ENCODE assay signal across 8 cellular contexts in genomic region chr20:34069341-34070078, GRCh38. TPM values are rescaled to one million over a fixed set of nuclear protein-coding genes. Genes with fewer than 3 reads are reported as not detected.
DNase-seq lines count a peak whose midpoint lies in the region; ATAC-seq, FAIRE-seq and TF ChIP-seq lines count a peak whose summit lies in the region.

No MANE protein-coding gene starts in this region.

- ATAC-seq in activated T-helper 17 cell treated with anti-CD3 and anti-CD28 coated beads, Interleukin-2, amount 50 U/mL, for 72 hours (replicated peaks): peak; percentile 91

- H3K9me3 ChIP-seq in Karpas-422 (ENCODE audit: low read length) (no peaks in the 10 kb centered on the region), neutrophil (no peaks in the 10 kb centered on the region)

- H3K27ac ChIP-seq in Karpas-422 (ENCODE audit: low read length) (no peak overlapping the region), neutrophil (peak overlapping the region; percentile 50)

- H3K79me2 ChIP-seq in Karpas-422 (ENCODE audit: low read length): peaks cover 70% of the 10 kb centered on the region

- H4K20me1 ChIP-seq in Karpas-422 (ENCODE audit: insufficient read depth, low read depth, low read length): peaks cover 17% of the 10 kb centered on the region; the same call in 1 of the 2 replicates

- H3K4me1 Mint-ChIP-seq in activated T-helper 17 cell treated with anti-CD3 and anti-CD28 coated beads, Interleukin-2, amount 50 U/mL, for 72 hours: peaks cover 12% of the 10 kb centered on the region
- H3K4me1 Mint-ChIP-seq in type B pancreatic cell (ENCODE audit: unreplicated experiment): peaks cover 42% of the 10 kb centered on the region

- H3K27me3 Mint-ChIP-seq in activated T-helper 17 cell treated with anti-CD3 and anti-CD28 coated beads, Interleukin-2, amount 50 U/mL, for 72 hours: no peaks in the 10 kb centered on the region
- no peaks in the 10 kb centered on the region for H3K27me3 Mint-ChIP-seq in type B pancreatic cell

- H3K4me3 ChIP-seq in AG09309 (ENCODE audit: control insufficient read depth, low read depth, low read length) (no peak overlapping the region), Karpas-422 (ENCODE audit: low read length) (no peak overlapping the region), neutrophil (ENCODE audit: low read depth in 1 of 2, low read length in 1 of 2) (no peak overlapping the region)

- no peak overlapping the region for H2AFZ ChIP-seq in Karpas-422 (ENCODE audit: low read length)

- no peaks in the 10 kb centered on the region for H3K9me2 ChIP-seq in Karpas-422 (replicated peaks; ENCODE audit: insufficient read depth, low read length)

- no peaks in the 10 kb centered on the region for H3K36me3 ChIP-seq in Karpas-422 (ENCODE audit: insufficient read depth, low read length)
- peaks cover 56% of the 10 kb centered on the region for H3K36me3 ChIP-seq in neutrophil

- peak; percentile 69 for FAIRE-seq in RCC 7860 (lab: Jason Lieb, UNC)

- H3K27me3 ChIP-seq in Karpas-422 (ENCODE audit: low read length): no peaks in the 10 kb centered on the region
- no peaks in the 10 kb centered on the region for H3K27me3 ChIP-seq in neutrophil

- H3K9ac ChIP-seq in Karpas-422 (ENCODE audit: low read length): no peak overlapping the region

- peaks cover 6% of the 10 kb centered on the region; the same call in 1 of the 2 replicates for H3K4me1 ChIP-seq in Karpas-422 (ENCODE audit: low read length)
- peaks cover 6 to 14% of the 10 kb centered on the region in 2 experiments for H3K4me1 ChIP-seq in neutrophil (ENCODE audit: control insufficient read depth in 1 of 2, insufficient read depth in 1 of 2, low read depth in 1 of 2, low read length in 1 of 2)

- H3K4me3 Mint-ChIP-seq in activated T-helper 17 cell treated with anti-CD3 and anti-CD28 coated beads, Interleukin-2, amount 50 U/mL, for 72 hours: no peak overlapping the region
- no peak overlapping the region for H3K4me3 Mint-ChIP-seq in type B pancreatic cell

- H3K4me2 ChIP-seq in Karpas-422 (ENCODE audit: low read depth, low read length, poor library complexity, severe bottlenecking): no peak overlapping the region

- H3K9me3 Mint-ChIP-seq in activated T-helper 17 cell treated with anti-CD3 and anti-CD28 coated beads, Interleukin-2, amount 50 U/mL, for 72 hours: no peaks in the 10 kb centered on the region
- H3K9me3 Mint-ChIP-seq in type B pancreatic cell: no peaks in the 10 kb centered on the region

- peak; percentile 83 for TF ChIP-seq CTCF in AG09309 (IDR thresholded peaks at IDR 0.05; ENCODE audit: control insufficient read depth, insufficient read depth, low read depth, low read length, missing control alignments)
- peak; percentile 63 for TF ChIP-seq CTCF in neutrophil (IDR thresholded peaks at IDR 0.05)
- peak; percentile 98 for TF ChIP-seq CTCF in type B pancreatic cell (conservative IDR thresholded peaks at IDR 0.05)

- peak; percentile 46 for DNase-seq in AG09309 (ENCODE audit: low read depth)
- peak; percentile 62 for DNase-seq in GM19240 (ENCODE audit: insufficient read length, low spot score)
- peak; percentile 83 for DNase-seq in Karpas-422
- peak; percentile 60 for DNase-seq in RCC 7860 (ENCODE audit: low spot score)
- DNase-seq in fibroblast of the conjunctiva (ENCODE audit: low read depth): peak; percentile 77
- peak; percentile 82 for DNase-seq in type B pancreatic cell (ENCODE audit: extremely low spot score, unreplicated experiment)

- H3K27ac Mint-ChIP-seq in activated T-helper 17 cell treated with anti-CD3 and anti-CD28 coated beads, Interleukin-2, amount 50 U/mL, for 72 hours: peak overlapping the region; percentile 68
- H3K27ac Mint-ChIP-seq in type B pancreatic cell: peak overlapping the region; percentile 83

- H3K36me3 Mint-ChIP-seq in activated T-helper 17 cell treated with anti-CD3 and anti-CD28 coated beads, Interleukin-2, amount 50 U/mL, for 72 hours (ENCODE audit: low read depth): peaks cover 38% of the 10 kb centered on the region
- H3K36me3 Mint-ChIP-seq in type B pancreatic cell: peaks cover 21% of the 10 kb centered on the region

RNA-seq across cellular contexts. Expression of gene EIF2S2, which starts 42.5 kb away (rescaled TPM):
- 63.9 and 83.5 TPM in 2 replicates for total RNA-seq in Karpas-422 (2014; rRNA removed; shearing (Covaris generic); ENCODE audit: low replicate concordance)
- 100 to 1,000 TPM in 1 of 2 donors, 10 to 100 TPM in 1; 64.0 to 107 TPM for total RNA-seq in activated T-helper 17 cell treated with anti-CD3 and anti-CD28 coated beads, Interleukin-2, amount 50 U/mL, for 72 hours
- 87.1 and 87.8 TPM in 2 replicates for total RNA-seq in type B pancreatic cell (ENCODE audit: low replicate concordance)
